ENCODE assay signal across 1 cellular context in the genomic region with DNA sequence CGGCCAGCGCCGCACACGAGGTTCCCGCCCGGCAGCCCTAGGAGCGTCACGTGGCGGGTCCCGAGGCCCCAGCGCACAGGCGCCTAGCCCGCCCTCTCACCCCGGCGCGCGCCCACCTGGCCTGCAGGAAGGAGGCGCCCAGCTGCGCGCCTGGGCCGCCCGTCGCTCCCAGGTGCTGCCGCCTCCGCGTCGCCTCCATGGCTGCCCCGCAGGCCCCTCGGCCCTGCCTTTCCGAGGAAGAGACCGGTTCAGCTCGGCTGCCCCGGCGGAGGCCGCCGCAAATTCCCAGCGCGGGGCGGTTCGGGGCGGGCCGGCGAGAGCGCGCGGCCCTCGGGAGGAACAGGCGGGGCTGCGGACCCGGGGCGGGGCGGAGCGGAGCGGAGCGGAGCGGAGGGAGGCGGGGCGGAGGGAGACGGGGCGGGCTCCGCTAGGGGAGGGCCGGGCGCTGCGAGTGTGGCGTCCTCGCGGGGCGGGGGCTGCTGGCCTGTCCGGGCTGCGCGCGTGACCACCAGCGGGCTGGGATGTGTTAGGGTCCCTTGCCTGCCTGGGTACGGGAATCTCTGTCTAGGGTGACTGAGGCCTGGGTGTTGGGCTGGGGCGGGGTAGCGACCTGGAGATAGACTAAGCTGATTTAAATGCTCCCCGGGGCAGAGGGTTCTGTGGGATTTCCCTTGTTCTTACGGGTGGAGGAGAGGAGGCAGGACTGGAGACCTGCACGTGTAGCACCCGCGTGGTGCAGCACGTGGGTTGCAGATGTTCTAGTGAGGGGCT.
A peak's percentile ranks its signal among the peaks of the same experiment; 100 is the strongest.
TF ChIP-seq lines count a peak whose summit lies in the region.

A gene (minus strand): TSS at position 343 of the 771 bp plus-strand sequence. CDS start 144 bp downstream, at position 199.

TF ChIP-seq in HepG2, 621 proteins besides CTCF, POLR2A, EP300 and RAD21 (continued from another document and continues in another):
- TF ChIP-seq, protein P1, sequence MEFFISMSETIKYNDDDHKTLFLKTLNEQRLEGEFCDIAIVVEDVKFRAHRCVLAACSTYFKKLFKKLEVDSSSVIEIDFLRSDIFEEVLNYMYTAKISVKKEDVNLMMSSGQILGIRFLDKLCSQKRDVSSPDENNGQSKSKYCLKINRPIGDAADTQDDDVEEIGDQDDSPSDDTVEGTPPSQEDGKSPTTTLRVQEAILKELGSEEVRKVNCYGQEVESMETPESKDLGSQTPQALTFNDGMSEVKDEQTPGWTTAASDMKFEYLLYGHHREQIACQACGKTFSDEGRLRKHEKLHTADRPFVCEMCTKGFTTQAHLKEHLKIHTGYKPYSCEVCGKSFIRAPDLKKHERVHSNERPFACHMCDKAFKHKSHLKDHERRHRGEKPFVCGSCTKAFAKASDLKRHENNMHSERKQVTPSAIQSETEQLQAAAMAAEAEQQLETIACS (CRISPR knock-in tag; IDR thresholded peaks at IDR 0.05), result peak; percentile 91
- TF ChIP-seq, protein P2, sequence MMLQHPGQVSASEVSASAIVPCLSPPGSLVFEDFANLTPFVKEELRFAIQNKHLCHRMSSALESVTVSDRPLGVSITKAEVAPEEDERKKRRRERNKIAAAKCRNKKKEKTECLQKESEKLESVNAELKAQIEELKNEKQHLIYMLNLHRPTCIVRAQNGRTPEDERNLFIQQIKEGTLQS (CRISPR knock-in tag; IDR thresholded peaks at IDR 0.05), result peak; percentile 39; the same call in 1 of the 2 replicates
- TF ChIP-seq, protein P3, sequence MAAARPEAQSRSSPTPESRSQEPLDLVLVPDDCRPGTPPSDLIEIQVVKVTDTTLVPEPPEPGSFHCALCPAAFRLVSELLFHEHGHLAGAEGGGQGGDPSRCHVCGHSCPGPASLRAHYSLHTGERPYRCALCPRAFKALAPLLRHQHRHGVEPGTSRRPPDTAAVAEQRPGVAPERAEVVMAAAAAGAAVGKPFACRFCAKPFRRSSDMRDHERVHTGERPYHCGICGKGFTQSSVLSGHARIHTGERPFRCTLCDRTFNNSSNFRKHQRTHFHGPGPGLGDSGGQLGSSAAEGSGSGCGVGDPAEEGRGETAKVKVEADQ (CRISPR knock-in tag; IDR thresholded peaks at IDR 0.05; ENCODE audit: borderline replicate concordance), result peak; percentile 87; the same call in 1 of the 2 replicates
- TF ChIP-seq KDM5B (CRISPR knock-in tag; IDR thresholded peaks at IDR 0.05; ENCODE audit: borderline replicate concordance) (peak; percentile 68; the same call in 1 of the 2 replicates), ZSCAN22 (CRISPR knock-in tag; IDR thresholded peaks at IDR 0.05) (peak; percentile 80; the same call in 1 of the 2 replicates), LCORL (IDR thresholded peaks at IDR 0.05) (no peak), LCORL (CRISPR knock-in tag; IDR thresholded peaks at IDR 0.05) (no peak), ZNF33A (CRISPR knock-in tag; IDR thresholded peaks at IDR 0.05; ENCODE audit: borderline replicate concordance) (no peak), ZNF572 (CRISPR knock-in tag; IDR thresholded peaks at IDR 0.05) (no peak), ZC3H13 (CRISPR knock-in tag; IDR thresholded peaks at IDR 0.05) (no peak), ZBTB20 (CRISPR knock-in tag; IDR thresholded peaks at IDR 0.05; ENCODE audit: borderline replicate concordance, low read depth) (no peak; the same call in 1 of the 2 replicates), ZNF17 (CRISPR knock-in tag; IDR thresholded peaks at IDR 0.05) (no peak), FLYWCH1 (CRISPR knock-in tag; IDR thresholded peaks at IDR 0.05) (0 out of 2 replicates have a peak, but pooled peaks have one; percentile 15), TBL1XR1 (IDR thresholded peaks at IDR 0.05; ENCODE audit: borderline replicate concordance, low read length, partially characterized antibody) (no peak), PAF1 (CRISPR knock-in tag; IDR thresholded peaks at IDR 0.05) (no peak), HNRNPL (IDR thresholded peaks at IDR 0.05; ENCODE audit: low read depth, low read length) (no peak), RELA (CRISPR knock-in tag; IDR thresholded peaks at IDR 0.05) (no peak; the same call in 1 of the 2 replicates), HNRNPK (IDR thresholded peaks at IDR 0.05; ENCODE audit: low read depth, low read length, poor library complexity, severe bottlenecking) (no peak), ZNF180 (CRISPR knock-in tag; IDR thresholded peaks at IDR 0.05; ENCODE audit: borderline replicate concordance, low read depth) (no peak; the same call in 1 of the 2 replicates), ZNF253 (CRISPR knock-in tag; IDR thresholded peaks at IDR 0.05; ENCODE audit: borderline replicate concordance) (no peak), RFXANK (CRISPR knock-in tag; IDR thresholded peaks at IDR 0.05) (peak; percentile 43; the same call in 1 of the 2 replicates), YEATS2 (CRISPR knock-in tag; IDR thresholded peaks at IDR 0.05; ENCODE audit: borderline replicate concordance) (0 out of 2 replicates have a peak, but pooled peaks have one; percentile 18), ZNF746 (CRISPR knock-in tag; IDR thresholded peaks at IDR 0.05) (peak; percentile 21; the same call in 1 of the 2 replicates), ZNF326 (CRISPR knock-in tag; IDR thresholded peaks at IDR 0.05; ENCODE audit: borderline replicate concordance) (no peak), ZSCAN29 (CRISPR knock-in tag; conservative IDR thresholded peaks at IDR 0.05) (peak; percentile 49; the same call in 1 of the 2 replicates), ZNF234 (CRISPR knock-in tag; conservative IDR thresholded peaks at IDR 0.05) (0 out of 2 replicates have a peak, but pooled peaks have one; percentile 84), ZBTB7A (CRISPR knock-in tag; IDR thresholded peaks at IDR 0.05) (0 out of 2 replicates have a peak, but pooled peaks have one; percentile 19), ZNF224 (CRISPR knock-in tag; IDR thresholded peaks at IDR 0.05) (no peak), ZNF138 (CRISPR knock-in tag; IDR thresholded peaks at IDR 0.05; ENCODE audit: low read depth) (peak; percentile 92; the same call in 1 of the 2 replicates), ZSCAN25 (CRISPR knock-in tag; IDR thresholded peaks at IDR 0.05) (peak; percentile 52; the same call in 1 of the 2 replicates), KLF12 (CRISPR knock-in tag; IDR thresholded peaks at IDR 0.05; ENCODE audit: borderline replicate concordance) (peak; percentile 79), ZNF7 (CRISPR knock-in tag; IDR thresholded peaks at IDR 0.05) (no peak), SNAI1 (CRISPR knock-in tag; IDR thresholded peaks at IDR 0.05; ENCODE audit: borderline replicate concordance) (0 out of 2 replicates have a peak, but pooled peaks have one; percentile 48), ZNF720 (CRISPR knock-in tag; IDR thresholded peaks at IDR 0.05) (no peak), ZNF333 (CRISPR knock-in tag; IDR thresholded peaks at IDR 0.05; ENCODE audit: borderline replicate concordance) (0 out of 2 replicates have a peak, but pooled peaks have one; percentile 8), HDAC2 (CRISPR knock-in tag; IDR thresholded peaks at IDR 0.05) (no peak), SRSF9 (IDR thresholded peaks at IDR 0.05; ENCODE audit: borderline replicate concordance, insufficient read depth, low read depth, low read length, poor library complexity, severe bottlenecking) (no peak), GABPB1 (CRISPR knock-in tag; IDR thresholded peaks at IDR 0.05) (peak; percentile 67), TMF1 (CRISPR knock-in tag; IDR thresholded peaks at IDR 0.05; ENCODE audit: low read depth) (peak; percentile 74; the same call in 1 of the 2 replicates), ZMYM2 (CRISPR knock-in tag; IDR thresholded peaks at IDR 0.05) (no peak), ZNF772 (CRISPR knock-in tag; IDR thresholded peaks at IDR 0.05) (peak; percentile 82; the same call in 1 of the 2 replicates), HDAC6 (IDR thresholded peaks at IDR 0.05; ENCODE audit: low read depth, low read length) (no peak), HNRNPH1 (optimal IDR thresholded peaks at IDR 0.05; ENCODE audit: low read depth, low read length) (no peak)
- TF ChIP-seq, protein P4, sequence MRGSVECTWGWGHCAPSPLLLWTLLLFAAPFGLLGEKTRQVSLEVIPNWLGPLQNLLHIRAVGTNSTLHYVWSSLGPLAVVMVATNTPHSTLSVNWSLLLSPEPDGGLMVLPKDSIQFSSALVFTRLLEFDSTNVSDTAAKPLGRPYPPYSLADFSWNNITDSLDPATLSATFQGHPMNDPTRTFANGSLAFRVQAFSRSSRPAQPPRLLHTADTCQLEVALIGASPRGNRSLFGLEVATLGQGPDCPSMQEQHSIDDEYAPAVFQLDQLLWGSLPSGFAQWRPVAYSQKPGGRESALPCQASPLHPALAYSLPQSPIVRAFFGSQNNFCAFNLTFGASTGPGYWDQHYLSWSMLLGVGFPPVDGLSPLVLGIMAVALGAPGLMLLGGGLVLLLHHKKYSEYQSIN (CRISPR knock-in tag; IDR thresholded peaks at IDR 0.05; ENCODE audit: borderline replicate concordance), result peak; percentile 56; the same call in 1 of the 2 replicates
- TF ChIP-seq, protein P5, sequence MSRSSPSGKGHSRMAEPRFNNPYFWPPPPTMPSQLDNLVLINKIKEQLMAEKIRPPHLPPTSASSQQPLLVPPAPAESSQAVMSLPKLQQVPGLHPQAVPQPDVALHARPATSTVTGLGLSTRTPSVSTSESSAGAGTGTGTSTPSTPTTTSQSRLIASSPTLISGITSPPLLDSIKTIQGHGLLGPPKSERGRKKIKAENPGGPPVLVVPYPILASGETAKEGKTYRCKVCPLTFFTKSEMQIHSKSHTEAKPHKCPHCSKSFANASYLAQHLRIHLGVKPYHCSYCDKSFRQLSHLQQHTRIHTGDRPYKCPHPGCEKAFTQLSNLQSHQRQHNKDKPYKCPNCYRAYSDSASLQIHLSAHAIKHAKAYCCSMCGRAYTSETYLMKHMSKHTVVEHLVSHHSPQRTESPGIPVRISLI (CRISPR knock-in tag; IDR thresholded peaks at IDR 0.05; ENCODE audit: borderline replicate concordance), result no peak
- TF ChIP-seq, protein P6, sequence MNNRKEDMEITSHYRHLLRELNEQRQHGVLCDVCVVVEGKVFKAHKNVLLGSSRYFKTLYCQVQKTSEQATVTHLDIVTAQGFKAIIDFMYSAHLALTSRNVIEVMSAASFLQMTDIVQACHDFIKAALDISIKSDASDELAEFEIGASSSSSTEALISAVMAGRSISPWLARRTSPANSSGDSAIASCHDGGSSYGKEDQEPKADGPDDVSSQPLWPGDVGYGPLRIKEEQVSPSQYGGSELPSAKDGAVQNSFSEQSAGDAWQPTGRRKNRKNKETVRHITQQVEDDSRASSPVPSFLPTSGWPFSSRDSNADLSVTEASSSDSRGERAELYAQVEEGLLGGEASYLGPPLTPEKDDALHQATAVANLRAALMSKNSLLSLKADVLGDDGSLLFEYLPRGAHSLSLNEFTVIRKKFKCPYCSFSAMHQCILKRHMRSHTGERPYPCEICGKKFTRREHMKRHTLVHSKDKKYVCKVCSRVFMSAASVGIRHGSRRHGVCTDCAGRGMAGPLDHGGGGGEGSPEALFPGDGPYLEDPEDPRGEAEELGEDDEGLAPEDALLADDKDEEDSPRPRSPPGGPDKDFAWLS (CRISPR knock-in tag; IDR thresholded peaks at IDR 0.05; ENCODE audit: borderline replicate concordance), result no peak
- TF ChIP-seq, protein P7, sequence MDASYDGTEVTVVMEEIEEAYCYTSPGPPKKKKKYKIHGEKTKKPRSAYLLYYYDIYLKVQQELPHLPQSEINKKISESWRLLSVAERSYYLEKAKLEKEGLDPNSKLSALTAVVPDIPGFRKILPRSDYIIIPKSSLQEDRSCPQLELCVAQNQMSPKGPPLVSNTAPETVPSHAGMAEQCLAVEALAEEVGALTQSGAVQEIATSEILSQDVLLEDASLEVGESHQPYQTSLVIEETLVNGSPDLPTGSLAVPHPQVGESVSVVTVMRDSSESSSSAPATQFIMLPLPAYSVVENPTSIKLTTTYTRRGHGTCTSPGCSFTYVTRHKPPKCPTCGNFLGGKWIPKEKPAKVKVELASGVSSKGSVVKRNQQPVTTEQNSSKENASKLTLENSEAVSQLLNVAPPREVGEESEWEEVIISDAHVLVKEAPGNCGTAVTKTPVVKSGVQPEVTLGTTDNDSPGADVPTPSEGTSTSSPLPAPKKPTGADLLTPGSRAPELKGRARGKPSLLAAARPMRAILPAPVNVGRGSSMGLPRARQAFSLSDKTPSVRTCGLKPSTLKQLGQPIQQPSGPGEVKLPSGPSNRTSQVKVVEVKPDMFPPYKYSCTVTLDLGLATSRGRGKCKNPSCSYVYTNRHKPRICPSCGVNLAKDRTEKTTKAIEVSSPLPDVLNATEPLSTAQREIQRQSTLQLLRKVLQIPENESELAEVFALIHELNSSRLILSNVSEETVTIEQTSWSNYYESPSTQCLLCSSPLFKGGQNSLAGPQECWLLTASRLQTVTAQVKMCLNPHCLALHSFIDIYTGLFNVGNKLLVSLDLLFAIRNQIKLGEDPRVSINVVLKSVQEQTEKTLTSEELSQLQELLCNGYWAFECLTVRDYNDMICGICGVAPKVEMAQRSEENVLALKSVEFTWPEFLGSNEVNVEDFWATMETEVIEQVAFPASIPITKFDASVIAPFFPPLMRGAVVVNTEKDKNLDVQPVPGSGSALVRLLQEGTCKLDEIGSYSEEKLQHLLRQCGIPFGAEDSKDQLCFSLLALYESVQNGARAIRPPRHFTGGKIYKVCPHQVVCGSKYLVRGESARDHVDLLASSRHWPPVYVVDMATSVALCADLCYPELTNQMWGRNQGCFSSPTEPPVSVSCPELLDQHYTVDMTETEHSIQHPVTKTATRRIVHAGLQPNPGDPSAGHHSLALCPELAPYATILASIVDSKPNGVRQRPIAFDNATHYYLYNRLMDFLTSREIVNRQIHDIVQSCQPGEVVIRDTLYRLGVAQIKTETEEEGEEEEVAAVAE (CRISPR knock-in tag; IDR thresholded peaks at IDR 0.05; ENCODE audit: borderline replicate concordance), result no peak
- TF ChIP-seq, protein P8, sequence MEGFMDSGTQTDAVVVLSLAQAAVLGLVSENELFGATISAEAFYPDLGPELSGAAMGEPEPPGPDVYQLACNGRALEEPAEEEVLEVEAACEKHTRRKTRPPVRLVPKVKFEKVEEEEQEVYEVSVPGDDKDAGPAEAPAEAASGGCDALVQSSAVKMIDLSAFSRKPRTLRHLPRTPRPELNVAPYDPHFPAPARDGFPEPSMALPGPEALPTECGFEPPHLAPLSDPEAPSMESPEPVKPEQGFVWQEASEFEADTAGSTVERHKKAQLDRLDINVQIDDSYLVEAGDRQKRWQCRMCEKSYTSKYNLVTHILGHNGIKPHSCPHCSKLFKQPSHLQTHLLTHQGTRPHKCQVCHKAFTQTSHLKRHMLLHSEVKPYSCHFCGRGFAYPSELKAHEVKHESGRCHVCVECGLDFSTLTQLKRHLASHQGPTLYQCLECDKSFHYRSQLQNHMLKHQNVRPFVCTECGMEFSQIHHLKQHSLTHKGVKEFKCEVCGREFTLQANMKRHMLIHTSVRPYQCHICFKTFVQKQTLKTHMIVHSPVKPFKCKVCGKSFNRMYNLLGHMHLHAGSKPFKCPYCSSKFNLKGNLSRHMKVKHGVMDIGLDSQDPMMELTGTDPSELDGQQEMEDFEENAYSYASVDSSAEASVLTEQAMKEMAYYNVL (CRISPR knock-in tag; IDR thresholded peaks at IDR 0.05; ENCODE audit: borderline replicate concordance), result peak; percentile 64; the same call in 1 of the 2 replicates
- TF ChIP-seq, protein P9, sequence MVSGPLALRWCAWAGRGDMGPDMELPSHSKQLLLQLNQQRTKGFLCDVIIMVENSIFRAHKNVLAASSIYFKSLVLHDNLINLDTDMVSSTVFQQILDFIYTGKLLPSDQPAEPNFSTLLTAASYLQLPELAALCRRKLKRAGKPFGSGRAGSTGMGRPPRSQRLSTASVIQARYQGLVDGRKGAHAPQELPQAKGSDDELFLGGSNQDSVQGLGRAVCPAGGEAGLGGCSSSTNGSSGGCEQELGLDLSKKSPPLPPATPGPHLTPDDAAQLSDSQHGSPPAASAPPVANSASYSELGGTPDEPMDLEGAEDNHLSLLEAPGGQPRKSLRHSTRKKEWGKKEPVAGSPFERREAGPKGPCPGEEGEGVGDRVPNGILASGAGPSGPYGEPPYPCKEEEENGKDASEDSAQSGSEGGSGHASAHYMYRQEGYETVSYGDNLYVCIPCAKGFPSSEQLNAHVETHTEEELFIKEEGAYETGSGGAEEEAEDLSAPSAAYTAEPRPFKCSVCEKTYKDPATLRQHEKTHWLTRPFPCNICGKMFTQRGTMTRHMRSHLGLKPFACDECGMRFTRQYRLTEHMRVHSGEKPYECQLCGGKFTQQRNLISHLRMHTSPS (CRISPR knock-in tag; IDR thresholded peaks at IDR 0.05; ENCODE audit: low read depth), result no peak; the same call in 1 of the 2 replicates
